ENCODE assay signal across 30 cellular contexts in the genomic region with DNA sequence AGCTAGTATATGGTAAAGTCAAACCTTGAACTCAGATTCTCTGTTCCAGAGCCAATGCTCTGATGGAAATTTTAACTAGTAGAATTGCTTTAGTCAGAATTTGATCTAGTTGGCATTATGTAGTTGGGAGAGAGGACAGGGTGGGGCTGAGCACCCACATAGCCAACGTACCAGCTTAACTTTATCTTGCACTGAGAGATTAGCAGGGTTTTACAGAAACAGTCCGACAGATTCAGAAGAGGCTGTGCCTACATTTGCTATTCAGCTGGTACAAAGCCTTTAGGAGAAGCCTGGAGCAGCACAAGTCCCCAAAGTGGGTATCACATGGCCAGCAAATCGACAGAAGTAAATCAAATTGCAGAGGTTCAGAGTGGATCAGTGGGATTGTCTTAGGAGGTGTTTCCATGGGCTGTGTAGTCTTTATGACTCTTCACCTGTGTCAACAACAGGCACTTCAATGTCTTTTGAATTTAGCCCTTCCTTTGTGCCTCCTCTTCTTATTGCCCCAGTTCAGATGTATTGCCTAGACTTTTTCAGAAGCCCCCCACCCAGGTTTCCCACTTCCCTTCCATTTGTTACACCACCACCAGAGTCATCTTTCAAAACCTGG. TPM values are rescaled to one million over a fixed set of nuclear protein-coding genes. Genes with fewer than 3 reads are reported as not detected.
"Had no signal": no experiment of that assay in that cellular context is flagged by ENCODE, and none has a peak within 500 bp of the region (broad histone marks: within the 10 kb centered on the region; RNA-seq: fewer than 3 reads in every experiment).

No MANE protein-coding gene starts in this region.

- H3K27me3 ChIP-seq: right lobe of liver, upper lobe of right lung had no signal

- ATAC-seq: activated CD4-positive, CD25-positive, alpha-beta regulatory T cell treated with anti-CD3 and anti-CD28 coated beads, Interleukin-2, amount 50 U/mL, for 24 hours; activated CD8-positive, alpha-beta T cell treated with anti-CD3 and anti-CD28 coated beads for 36 hours; activated naive CD8-positive, alpha-beta T cell treated with anti-CD3 and anti-CD28 coated beads, Interleukin-2, amount 50 U/mL, for 24 hours; activated T-cell treated with anti-CD3 and anti-CD28 coated beads, Interleukin-2, amount 50 U/mL, for 4 hours; esophagus mucosa; naive thymus-derived CD8-positive, alpha-beta T cell; right lobe of liver; T-helper 17 cell; upper lobe of right lung had no signal

- H3K27ac Mint-ChIP-seq: activated CD4-positive, alpha-beta T cell treated with anti-CD3 and anti-CD28 coated beads, Interleukin-2, amount 10 ng/mL, durations not matched to agents 7 days and 5 days; activated CD8-positive, alpha-beta T cell treated with anti-CD3 and anti-CD28 coated beads for 36 hours; activated naive CD4-positive, alpha-beta T cell treated with anti-CD3 and anti-CD28 coated beads, Interleukin-2, amount 50 U/mL, for 24 hours; activated naive CD8-positive, alpha-beta T cell treated with anti-CD3 and anti-CD28 coated beads, Interleukin-2, amount 50 U/mL, for 24 hours; activated T-helper 2 cell treated with anti-CD3 and anti-CD28 coated beads, Interferon-gamma antibody, Interleukin-2, Interleukin-4, amounts not matched to agents 10 μg/mL and 5 μg/mL and 100 μg/mL, durations not matched to agents 14 hours and 24 hours and 36 hours; dendritic cell treated with granulocyte-macrophage colony-stimulating factor and Interleukin-4, amounts not matched to agents 40 ng/mL and 50 ng/mL, for 4 days; endodermal cell; naive thymus-derived CD8-positive, alpha-beta T cell; stimulated activated naive CD8-positive, alpha-beta T cell treated with anti-CD3 and anti-CD28 coated beads, Interleukin-15, Interleukin-2, amounts not matched to agents 100 ng/mL and 50 ng/mL, for 24 hours; T-helper 17 cell had no signal

- H3K27ac ChIP-seq: right lobe of liver, skin epidermis, upper lobe of right lung, WERI-Rb-1 had no signal

- H3K9me3 ChIP-seq: right lobe of liver, upper lobe of right lung had no signal

- H3K9me3 Mint-ChIP-seq: activated CD4-positive, alpha-beta T cell treated with anti-CD3 and anti-CD28 coated beads, Interleukin-2, amount 10 ng/mL, durations not matched to agents 7 days and 5 days; activated CD8-positive, alpha-beta T cell treated with anti-CD3 and anti-CD28 coated beads for 36 hours; activated naive CD4-positive, alpha-beta T cell treated with anti-CD3 and anti-CD28 coated beads, Interleukin-2, amount 50 U/mL, for 24 hours; activated naive CD8-positive, alpha-beta T cell treated with anti-CD3 and anti-CD28 coated beads, Interleukin-2, amount 50 U/mL, for 24 hours; activated T-cell treated with anti-CD3 and anti-CD28 coated beads, Interleukin-2, amount 50 U/mL, for 4 hours; activated T-helper 2 cell treated with anti-CD3 and anti-CD28 coated beads, Interferon-gamma antibody, Interleukin-2, Interleukin-4, amounts not matched to agents 10 μg/mL and 5 μg/mL and 100 μg/mL, durations not matched to agents 14 hours and 24 hours and 36 hours; central memory CD8-positive, alpha-beta T cell; dendritic cell treated with granulocyte-macrophage colony-stimulating factor and Interleukin-4, amounts not matched to agents 40 ng/mL and 50 ng/mL, for 4 days; endodermal cell; mesothelial cell of epicardium; naive thymus-derived CD8-positive, alpha-beta T cell; neural crest cell; stimulated activated naive CD8-positive, alpha-beta T cell treated with anti-CD3 and anti-CD28 coated beads, Interleukin-15, Interleukin-2, amounts not matched to agents 100 ng/mL and 50 ng/mL, for 24 hours had no signal

- H3K36me3 ChIP-seq: right lobe of liver, upper lobe of right lung, WERI-Rb-1 had no signal

- H3K27me3 Mint-ChIP-seq: dendritic cell treated with granulocyte-macrophage colony-stimulating factor and Interleukin-4, amounts not matched to agents 40 ng/mL and 50 ng/mL, for 4 days had no signal

- H3K4me3 ChIP-seq: right lobe of liver, skin epidermis, upper lobe of right lung had no signal

- H3K4me1 ChIP-seq: right lobe of liver, upper lobe of right lung had no signal

- H3K4me3 Mint-ChIP-seq: activated CD4-positive, alpha-beta T cell treated with anti-CD3 and anti-CD28 coated beads, Interleukin-2, amount 10 ng/mL, durations not matched to agents 7 days and 5 days; activated CD8-positive, alpha-beta T cell treated with anti-CD3 and anti-CD28 coated beads for 36 hours; activated naive CD4-positive, alpha-beta T cell treated with anti-CD3 and anti-CD28 coated beads, Interleukin-2, amount 50 U/mL, for 24 hours; activated naive CD8-positive, alpha-beta T cell treated with anti-CD3 and anti-CD28 coated beads, Interleukin-2, amount 50 U/mL, for 24 hours; activated T-cell treated with anti-CD3 and anti-CD28 coated beads, Interleukin-2, amount 50 U/mL, for 4 hours; central memory CD8-positive, alpha-beta T cell; dendritic cell treated with granulocyte-macrophage colony-stimulating factor and Interleukin-4, amounts not matched to agents 40 ng/mL and 50 ng/mL, for 4 days; endodermal cell; mesothelial cell of epicardium; naive thymus-derived CD8-positive, alpha-beta T cell; neural crest cell; stimulated activated naive CD8-positive, alpha-beta T cell treated with anti-CD3 and anti-CD28 coated beads, Interleukin-15, Interleukin-2, amounts not matched to agents 100 ng/mL and 50 ng/mL, for 24 hours; T-helper 17 cell had no signal

- DNase-seq: activated CD4-positive, alpha-beta T cell treated with anti-CD3 and anti-CD28 coated beads, Interleukin-2, amount 10 ng/mL, durations not matched to agents 7 days and 5 days; activated CD8-positive, alpha-beta T cell treated with anti-CD3 and anti-CD28 coated beads for 36 hours; activated naive CD8-positive, alpha-beta T cell treated with anti-CD3 and anti-CD28 coated beads, Interleukin-2, amount 50 U/mL, for 24 hours; activated T-cell treated with anti-CD3 and anti-CD28 coated beads, Interleukin-2, amount 50 U/mL, for 4 hours; amygdala; head of caudate nucleus; kidney glomerular epithelial cell; naive thymus-derived CD8-positive, alpha-beta T cell; occipital lobe; right lobe of liver; stimulated activated CD4-positive, alpha-beta T cell treated with anti-CD3 and anti-CD28 coated beads, Interleukin-12 subunit alpha, Interleukin-12 subunit beta, amount 100 ng/mL, for 4 hours; stimulated activated CD4-positive, alpha-beta T cell treated with anti-CD3 and anti-CD28 coated beads, Interleukin-4, amount 100 ng/mL, for 1 hour; substantia nigra; SW 1271; T-helper 17 cell; T1000; upper lobe of right lung; WERI-Rb-1 had no signal

- H3K4me1 Mint-ChIP-seq: activated CD4-positive, alpha-beta T cell treated with anti-CD3 and anti-CD28 coated beads, Interleukin-2, amount 10 ng/mL, durations not matched to agents 7 days and 5 days; activated naive CD4-positive, alpha-beta T cell treated with anti-CD3 and anti-CD28 coated beads, Interleukin-2, amount 50 U/mL, for 24 hours; activated naive CD8-positive, alpha-beta T cell treated with anti-CD3 and anti-CD28 coated beads, Interleukin-2, amount 50 U/mL, for 24 hours; central memory CD8-positive, alpha-beta T cell; naive thymus-derived CD8-positive, alpha-beta T cell; neural crest cell; T-helper 17 cell had no signal

- H3K36me3 Mint-ChIP-seq: activated naive CD4-positive, alpha-beta T cell treated with anti-CD3 and anti-CD28 coated beads, Interleukin-2, amount 50 U/mL, for 24 hours; mesothelial cell of epicardium; naive thymus-derived CD8-positive, alpha-beta T cell had no signal

RNA-seq across cellular contexts. Expression of gene CSRP3, which starts 7.3 kb away (rescaled TPM):
- total RNA-seq: activated CD4-positive, alpha-beta T cell treated with anti-CD3 and anti-CD28 coated beads, Interleukin-2, amount 10 ng/mL, durations not matched to agents 7 days and 5 days; activated CD8-positive, alpha-beta T cell treated with anti-CD3 and anti-CD28 coated beads for 36 hours; activated T-cell treated with anti-CD3 and anti-CD28 coated beads, Interleukin-2, amount 50 U/mL, for 4 hours; activated T-helper 2 cell treated with anti-CD3 and anti-CD28 coated beads, Interferon-gamma antibody, Interleukin-2, Interleukin-4, amounts not matched to agents 10 μg/mL and 5 μg/mL and 100 μg/mL, durations not matched to agents 14 hours and 24 hours and 36 hours; endodermal cell; esophagus mucosa; lower leg skin; mesothelial cell of epicardium; naive thymus-derived CD8-positive, alpha-beta T cell; neural crest cell; T-helper 17 cell; upper lobe of right lung had no signal

RNA-seq across cellular contexts. Expression of gene E2F8, which starts 31.7 kb away (rescaled TPM):
- total RNA-seq: naive thymus-derived CD8-positive, alpha-beta T cell had no signal
